1 cellular context compared by ENCODE assay signal in genomic region chr6:52664991-52665686, GRCh38.
TF ChIP-seq lines count a peak whose summit lies in the region.

No MANE protein-coding gene starts in this region.

TF ChIP-seq in GM12878, 131 proteins besides CTCF, POLR2A, EP300 and RAD21 (continued from another document):
- TF ChIP-seq DPF2 (IDR thresholded peaks at IDR 0.05) = no peak
- TF ChIP-seq YBX1 (IDR thresholded peaks at IDR 0.05) = no peak
